18 cellular contexts compared by ENCODE assay signal in the genomic region with DNA sequence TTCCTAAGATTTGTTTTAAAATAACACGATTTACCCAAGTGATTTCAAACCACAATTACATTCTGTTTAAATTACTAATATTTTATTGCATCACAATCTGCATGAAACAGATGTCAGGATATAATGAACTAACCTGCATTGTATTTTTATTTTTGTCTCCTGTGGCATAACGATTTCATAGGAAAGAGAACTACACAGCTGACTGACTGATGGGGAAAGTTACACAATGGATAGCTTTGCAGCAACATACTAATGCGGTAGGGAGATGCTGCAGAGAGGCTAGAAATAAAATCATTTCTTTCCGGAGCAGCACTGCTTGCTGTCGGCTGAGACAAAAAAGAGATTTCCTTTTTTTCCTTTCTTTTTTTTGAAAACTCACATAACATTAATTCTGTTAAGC. TPM values are rescaled to one million over a fixed set of nuclear protein-coding genes. Genes with fewer than 3 reads are reported as not detected.
DNase-seq lines count a peak whose midpoint lies in the region; ATAC-seq and TF ChIP-seq lines count a peak whose summit lies in the region.
"Had no signal": no experiment of that assay in that cellular context is flagged by ENCODE, and none has a peak within 500 bp of the region (broad histone marks: within the 10 kb centered on the region; RNA-seq: fewer than 3 reads in every experiment).

No MANE protein-coding gene starts in this region.

- H3K4me3 ChIP-seq in right cardiac atrium (ENCODE audit: low read length) (no peak overlapping the region), fibroblast of the aortic adventitia (ENCODE audit: low read depth, low read length) (no peak overlapping the region), upper lobe of right lung (no peak overlapping the region)

- peak; percentile 46 for ATAC-seq in Right ventricle myocardium superior (ENCODE audit: poor library complexity)
- ATAC-seq in right cardiac atrium: no peak
- no peak; the same call in 1 of the 2 replicates for ATAC-seq in WTC11
- peak; percentile 67 for ATAC-seq in upper lobe of right lung
- no peak for ATAC-seq in GM19023 (IDR thresholded peaks at IDR 0.05; ENCODE audit: unreplicated experiment)
- ATAC-seq in HG03280 (IDR thresholded peaks at IDR 0.05; ENCODE audit: unreplicated experiment): no peak

- intact Hi-C loops in Right ventricle myocardium superior (cut with DNase I): no loop called here
- intact Hi-C loops in right cardiac atrium (cut with DNase I): no loop called here
- intact Hi-C loops in upper lobe of right lung (cut with DNase I): no loop called here

- H3K27ac ChIP-seq in right cardiac atrium (ENCODE audit: low read length) (no peak overlapping the region), upper lobe of right lung (no peak overlapping the region)

- H3K27me3 Mint-ChIP-seq in WTC11 (ENCODE audit: low read depth): no peaks in the 10 kb centered on the region

- peak overlapping the region; percentile 15; the same call in 1 of the 2 replicates for H3K27ac Mint-ChIP-seq in WTC11
- H3K27ac Mint-ChIP-seq: activated B cell treated with CpG ODN at 0.5 μM for 24 hours, nephron had no signal

- no peak overlapping the region for H3K4me3 Mint-ChIP-seq in WTC11
- H3K4me3 Mint-ChIP-seq: activated B cell treated with CpG ODN at 0.5 μM for 24 hours, nephron had no signal

- H3K36me3 Mint-ChIP-seq in WTC11: no peaks in the 10 kb centered on the region

- TF ChIP-seq CTCF in WTC11 (IDR thresholded peaks at IDR 0.05): no peak
- no peak for TF ChIP-seq CTCF in fibroblast of the aortic adventitia (IDR thresholded peaks at IDR 0.05; ENCODE audit: insufficient read depth, low read length)
- no peak for TF ChIP-seq CTCF in upper lobe of right lung (IDR thresholded peaks at IDR 0.05)

- POLR2A ChIA-PET in WTC11 (lab: Charles Lee): no interaction called here

- 45% methylated on average over 5 of the region's 5 CpGs for WGBS in right cardiac atrium

- no peaks in the 10 kb centered on the region for H3K9me3 Mint-ChIP-seq in WTC11
- H3K9me3 Mint-ChIP-seq: activated B cell treated with CpG ODN at 0.5 μM for 24 hours, nephron had no signal

- DNase-seq in Right ventricle myocardium superior: no peak
- DNase-seq in right cardiac atrium: no peak
- no peak for DNase-seq in WTC11 (ENCODE audit: low spot score)
- DNase-seq in fibroblast of the aortic adventitia (ENCODE audit: low read depth): peak; percentile 50
- DNase-seq in upper lobe of right lung: no peak
- no peak for DNase-seq in HPDE6-E6E7 (ENCODE audit: extremely low spot score)
- DNase-seq: ACHN; activated B cell treated with CpG ODN at 0.5 μM for 24 hours; activated naive CD4-positive, alpha-beta T cell treated with anti-CD3 and anti-CD28 coated beads, Interleukin-2, amount 50 U/mL, for 16 hours; Calu3; cerebellar nuclear complex; NCI-H2171; SW 1271 had no signal

- H3K4me1 ChIP-seq in right cardiac atrium (ENCODE audit: control insufficient read depth, insufficient read depth, low read length): no peaks in the 10 kb centered on the region
- no peaks in the 10 kb centered on the region for H3K4me1 ChIP-seq in upper lobe of right lung

- H3K9me3 ChIP-seq in right cardiac atrium (ENCODE audit: control insufficient read depth, low read length) (no peaks in the 10 kb centered on the region), upper lobe of right lung (no peaks in the 10 kb centered on the region)

- no peaks in the 10 kb centered on the region for H3K36me3 ChIP-seq in upper lobe of right lung

- H3K4me1 Mint-ChIP-seq in WTC11: peaks cover 10% of the 10 kb centered on the region
- H3K4me1 Mint-ChIP-seq: activated B cell treated with CpG ODN at 0.5 μM for 24 hours, nephron had no signal

- CTCF ChIA-PET in WTC11 (lab: Charles Lee): interaction anchor here (0.6 kb wide), 1 partner anchor 329 kb away, joined by 3 read pairs; no protein-coding TSS in a partner anchor

- H3K27me3 ChIP-seq in right cardiac atrium (ENCODE audit: control insufficient read depth, insufficient read depth) (no peaks in the 10 kb centered on the region), upper lobe of right lung (no peaks in the 10 kb centered on the region)

TF ChIP-seq in WTC11, 78 proteins besides CTCF, POLR2A, EP300 and RAD21 (continues in another document):
- TF ChIP-seq PRDM15 (CRISPR knock-in tag; IDR thresholded peaks at IDR 0.05) (no peak), ZSCAN18 (CRISPR knock-in tag; IDR thresholded peaks at IDR 0.05) (no peak)
- TF ChIP-seq, protein P1, sequence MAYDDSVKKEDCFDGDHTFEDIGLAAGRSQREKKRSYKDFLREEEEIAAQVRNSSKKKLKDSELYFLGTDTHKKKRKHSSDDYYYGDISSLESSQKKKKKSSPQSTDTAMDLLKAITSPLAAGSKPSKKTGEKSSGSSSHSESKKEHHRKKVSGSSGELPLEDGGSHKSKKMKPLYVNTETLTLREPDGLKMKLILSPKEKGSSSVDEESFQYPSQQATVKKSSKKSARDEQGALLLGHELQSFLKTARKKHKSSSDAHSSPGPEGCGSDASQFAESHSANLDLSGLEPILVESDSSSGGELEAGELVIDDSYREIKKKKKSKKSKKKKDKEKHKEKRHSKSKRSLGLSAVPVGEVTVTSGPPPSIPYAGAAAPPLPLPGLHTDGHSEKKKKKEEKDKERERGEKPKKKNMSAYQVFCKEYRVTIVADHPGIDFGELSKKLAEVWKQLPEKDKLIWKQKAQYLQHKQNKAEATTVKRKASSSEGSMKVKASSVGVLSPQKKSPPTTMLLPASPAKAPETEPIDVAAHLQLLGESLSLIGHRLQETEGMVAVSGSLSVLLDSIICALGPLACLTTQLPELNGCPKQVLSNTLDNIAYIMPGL (CRISPR knock-in tag; IDR thresholded peaks at IDR 0.05): no peak
- TF ChIP-seq, protein P2, sequence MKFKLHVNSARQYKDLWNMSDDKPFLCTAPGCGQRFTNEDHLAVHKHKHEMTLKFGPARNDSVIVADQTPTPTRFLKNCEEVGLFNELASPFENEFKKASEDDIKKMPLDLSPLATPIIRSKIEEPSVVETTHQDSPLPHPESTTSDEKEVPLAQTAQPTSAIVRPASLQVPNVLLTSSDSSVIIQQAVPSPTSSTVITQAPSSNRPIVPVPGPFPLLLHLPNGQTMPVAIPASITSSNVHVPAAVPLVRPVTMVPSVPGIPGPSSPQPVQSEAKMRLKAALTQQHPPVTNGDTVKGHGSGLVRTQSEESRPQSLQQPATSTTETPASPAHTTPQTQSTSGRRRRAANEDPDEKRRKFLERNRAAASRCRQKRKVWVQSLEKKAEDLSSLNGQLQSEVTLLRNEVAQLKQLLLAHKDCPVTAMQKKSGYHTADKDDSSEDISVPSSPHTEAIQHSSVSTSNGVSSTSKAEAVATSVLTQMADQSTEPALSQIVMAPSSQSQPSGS (CRISPR knock-in tag; IDR thresholded peaks at IDR 0.05; ENCODE audit: borderline replicate concordance, low read depth): no peak
- TF ChIP-seq, protein P3, sequence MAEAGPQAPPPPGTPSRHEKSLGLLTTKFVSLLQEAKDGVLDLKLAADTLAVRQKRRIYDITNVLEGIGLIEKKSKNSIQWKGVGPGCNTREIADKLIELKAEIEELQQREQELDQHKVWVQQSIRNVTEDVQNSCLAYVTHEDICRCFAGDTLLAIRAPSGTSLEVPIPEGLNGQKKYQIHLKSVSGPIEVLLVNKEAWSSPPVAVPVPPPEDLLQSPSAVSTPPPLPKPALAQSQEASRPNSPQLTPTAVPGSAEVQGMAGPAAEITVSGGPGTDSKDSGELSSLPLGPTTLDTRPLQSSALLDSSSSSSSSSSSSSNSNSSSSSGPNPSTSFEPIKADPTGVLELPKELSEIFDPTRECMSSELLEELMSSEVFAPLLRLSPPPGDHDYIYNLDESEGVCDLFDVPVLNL (CRISPR knock-in tag; IDR thresholded peaks at IDR 0.05; ENCODE audit: borderline replicate concordance, low read depth): no peak

RNA-seq across cellular contexts. Expression of gene SCN1A, which starts 36.9 kb away (rescaled TPM):
- total RNA-seq in Right ventricle myocardium superior (0.59 TPM), right cardiac atrium (under 1 TPM; 0.06 to 0.59 (median 0.29) TPM), WTC11 (2021) (0.62 to 1.6 TPM (median 1.0 TPM) in 3 replicates), fibroblast of the aortic adventitia (ENCODE audit: low replicate concordance) (0.09 and 0.16 TPM in 2 replicates), upper lobe of right lung (26.9 TPM)
- 0.07 TPM for polyA plus RNA-seq in right cardiac atrium
- total RNA-seq: activated B cell treated with CpG ODN at 0.5 μM for 24 hours, Calu3, liver, OCI-LY7 had no signal

Comparison
In these comparisons a context has a peak if more than half of its experiments do, and no peak if none do; other contexts are left out.
1. ATAC-seq: peak in Right ventricle myocardium superior (single experiment) and upper lobe of right lung (single experiment); none in right cardiac atrium (0 of 2), WTC11 (single experiment), GM19023 (single experiment) and HG03280 (single experiment).
2. RNA of gene SCN1A, which starts 36.9 kb away (total RNA-seq): 26.9 TPM in upper lobe of right lung (single experiment); 0.62 to 1.6 TPM in WTC11, 0.59 TPM in Right ventricle myocardium superior (single experiment), 0.06 to 0.59 TPM in right cardiac atrium and 0.09 to 0.16 TPM in fibroblast of the aortic adventitia; every median in the first group is over 10 times any median in the second.